ENCODE assay signal across 13 cellular contexts in genomic region chr4:140186651-140187315, GRCh38. TPM values are rescaled to one million over a fixed set of nuclear protein-coding genes. Genes with fewer than 3 reads are reported as not detected.
A peak's percentile ranks its signal among the peaks of the same experiment; 100 is the strongest.
DNase-seq lines count a peak whose midpoint lies in the region; ATAC-seq and TF ChIP-seq lines count a peak whose summit lies in the region.
"Had no signal": no experiment of that assay in that cellular context is flagged by ENCODE, and none has a peak within 500 bp of the region (broad histone marks: within the 10 kb centered on the region; RNA-seq: fewer than 3 reads in every experiment).

No MANE protein-coding gene starts in this region.

- no peak overlapping the region for H3K4me3 Mint-ChIP-seq in activated CD4-positive, alpha-beta memory T cell treated with anti-CD3 and anti-CD28 coated beads for 36 hours
- H3K4me3 Mint-ChIP-seq: neural crest cell had no signal

- POLR2A ChIA-PET in RWPE1 (lab: Yijun Ruan, JAX; ENCODE audit: low non-redundant PET): no interaction called here
- POLR2A ChIA-PET in activated CD4-positive, alpha-beta memory T cell treated with anti-CD3 and anti-CD28 coated beads for 36 hours (lab: Charles Lee): no interaction called here

- H3K36me3 Mint-ChIP-seq in activated CD4-positive, alpha-beta memory T cell treated with anti-CD3 and anti-CD28 coated beads for 36 hours: no peaks in the 10 kb centered on the region

- no peaks in the 10 kb centered on the region for H3K4me1 Mint-ChIP-seq in activated CD4-positive, alpha-beta memory T cell treated with anti-CD3 and anti-CD28 coated beads for 36 hours (ENCODE audit: low read depth)
- H3K4me1 Mint-ChIP-seq: neural crest cell had no signal

- intact Hi-C loops in activated CD4-positive, alpha-beta memory T cell treated with anti-CD3 and anti-CD28 coated beads for 36 hours (cut with micrococcal nuclease): no loop called here
- intact Hi-C loops in posterior vena cava (cut with DNase I): no loop called here

- peaks cover 7% of the 10 kb centered on the region for H3K27me3 Mint-ChIP-seq in activated CD4-positive, alpha-beta memory T cell treated with anti-CD3 and anti-CD28 coated beads for 36 hours

- no peak for TF ChIP-seq CTCF in RWPE1 (conservative IDR thresholded peaks at IDR 0.05; ENCODE audit: low read depth)

- ATAC-seq in HG02678 (IDR thresholded peaks at IDR 0.05; ENCODE audit: unreplicated experiment) (no peak), HG02885 (IDR thresholded peaks at IDR 0.05; ENCODE audit: poor library complexity, unreplicated experiment) (no peak)
- ATAC-seq: gastrocnemius medialis had no signal

- H3K9me3 Mint-ChIP-seq in activated CD4-positive, alpha-beta memory T cell treated with anti-CD3 and anti-CD28 coated beads for 36 hours: no peaks in the 10 kb centered on the region
- H3K9me3 Mint-ChIP-seq: neural crest cell had no signal

- H3K27ac ChIP-seq in RWPE1 (peak overlapping the region; percentile 43), skin epidermis (peak overlapping the region in 15 of 21 experiments; percentile 0 to 71 (median 60))
- H3K27ac ChIP-seq: gastrocnemius medialis had no signal

- no peak overlapping the region for H3K4me3 ChIP-seq in skin epidermis
- H3K4me3 ChIP-seq: gastrocnemius medialis had no signal

- no peak overlapping the region for H3K27ac Mint-ChIP-seq in activated CD4-positive, alpha-beta memory T cell treated with anti-CD3 and anti-CD28 coated beads for 36 hours

- peak; percentile 33 for DNase-seq in H4 (ENCODE audit: low spot score)
- DNase-seq in RWPE1 (ENCODE audit: low spot score): peak; percentile 87
- peak; percentile 50 for DNase-seq in fibroblast of peridontal ligament (ENCODE audit: extremely low read depth)
- DNase-seq in activated CD4-positive, alpha-beta memory T cell treated with anti-CD3 and anti-CD28 coated beads for 36 hours: no peak
- no peak for DNase-seq in posterior vena cava (ENCODE audit: low spot score)
- DNase-seq: activated naive CD4-positive, alpha-beta T cell; gastrocnemius medialis; NCI-H2171; T-helper 9 cell had no signal

- CTCF ChIA-PET in RWPE1 (lab: Yijun Ruan, JAX): interaction anchor here (0.8 kb wide), 1 partner anchor 78 kb away, joined by 3 read pairs; no protein-coding TSS in a partner anchor
- CTCF ChIA-PET in activated CD4-positive, alpha-beta memory T cell treated with anti-CD3 and anti-CD28 coated beads for 36 hours (lab: Charles Lee): no interaction called here

RNA-seq across cellular contexts. Expression of gene MAML3, which starts 32.8 kb away (rescaled TPM):
- 0.21 and 0.43 TPM in 2 replicates for total RNA-seq in H4 (2014; rRNA removed; shearing (Covaris generic))
- under 1 TPM; 0.51 to 0.76 TPM for total RNA-seq in activated CD4-positive, alpha-beta memory T cell treated with anti-CD3 and anti-CD28 coated beads for 36 hours
- total RNA-seq in posterior vena cava: 1 to 10 TPM; 6.3 to 6.5 TPM

Comparison
In these comparisons a context has a peak if more than half of its experiments do, and no peak if none do; other contexts are left out.
1. DNase-seq: peak in H4 (single experiment), RWPE1 (single experiment) and fibroblast of peridontal ligament (single experiment); none in activated CD4-positive, alpha-beta memory T cell treated with anti-CD3 and anti-CD28 coated beads for 36 hours (single experiment) and posterior vena cava (single experiment).